In the genomic region with DNA sequence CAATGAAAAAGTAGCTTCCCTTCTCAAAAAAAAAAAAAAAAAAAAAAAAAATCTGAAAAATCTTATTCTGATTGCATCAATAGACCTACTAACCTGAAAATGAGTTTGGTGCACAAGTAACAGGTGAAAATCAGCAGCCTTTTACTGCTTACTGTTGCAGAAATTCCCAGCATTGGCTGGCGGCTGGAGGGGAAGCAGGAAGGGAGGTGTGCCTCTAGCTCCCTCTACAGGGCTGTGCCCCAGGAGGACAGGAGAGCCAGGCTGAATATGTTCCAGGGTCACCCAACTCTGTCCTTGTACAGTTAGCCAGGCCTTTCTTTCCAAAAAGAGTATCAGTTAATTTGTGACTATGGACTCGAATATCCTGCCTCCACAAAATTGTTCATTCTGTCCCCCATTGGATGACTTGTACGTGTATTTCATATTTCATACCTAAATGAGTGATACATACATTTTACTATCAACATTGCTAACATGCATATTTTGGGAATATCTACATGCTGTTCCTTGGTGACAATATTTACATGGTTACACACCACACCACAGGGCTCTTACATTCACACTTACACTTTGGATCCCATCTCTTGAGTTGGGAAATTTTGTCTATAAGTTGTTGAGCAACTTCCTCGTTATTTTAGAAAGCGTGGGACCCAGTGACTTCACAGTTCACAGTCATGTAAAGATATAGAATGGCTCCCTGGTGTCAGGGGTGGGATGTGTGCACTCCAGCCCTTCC, we compare ENCODE assay signal across 8 cellular contexts.
DNase-seq lines count a peak whose midpoint lies in the region; ATAC-seq and TF ChIP-seq lines count a peak whose summit lies in the region.

No MANE protein-coding gene starts in this region.

- H3K27ac ChIP-seq in 22Rv1: no peak overlapping the region

- peak; percentile 34 for DNase-seq in NAMALWA (ENCODE audit: low spot score)
- DNase-seq in UCSD-AML1 (lab: John Stamatoyannopoulos, UW; ENCODE audit: unreplicated experiment): peak; percentile 58
- DNase-seq in cerebellar cortex (ENCODE audit: low spot score): peak; percentile 76
- DNase-seq in kidney tubule cell (ENCODE audit: low spot score): peak; percentile 77
- DNase-seq in stimulated activated CD4-positive, alpha-beta T cell treated with anti-CD3 and anti-CD28 coated beads, Interleukin-1b, Interleukin-23, amount 100 ng/mL, for 48 hours: peak; percentile 50

- TF ChIP-seq CTCF in 22Rv1 (IDR thresholded peaks at IDR 0.05): peak; percentile 84
- TF ChIP-seq CTCF in GM12872 (IDR thresholded peaks at IDR 0.05; ENCODE audit: insufficient read depth, low read depth, low read length): peak; percentile 90

- no peak for ATAC-seq in HG03469 (IDR thresholded peaks at IDR 0.05; ENCODE audit: unreplicated experiment)
